ENCODE assay signal across 8 cellular contexts in genomic region chr1:165597883-165598675, GRCh38. TPM values are rescaled to one million over a fixed set of nuclear protein-coding genes. Genes with fewer than 3 reads are reported as not detected.
DNase-seq lines count a peak whose midpoint lies in the region; ATAC-seq and TF ChIP-seq lines count a peak whose summit lies in the region.

No MANE protein-coding gene starts in this region.

- H3K4me3 ChIP-seq in LNCaP clone FGC (ENCODE audit: low read depth, low read length) = peak overlapping the region; percentile 53

- peaks cover 24% of the 10 kb centered on the region for H3K27me3 Mint-ChIP-seq in nephron (ENCODE audit: low read depth)

- DNase-seq in EH (ENCODE audit: low read depth) (peak; percentile 98), H4 (ENCODE audit: low spot score) (peak; percentile 96), LNCaP clone FGC (ENCODE audit: low read depth) (peak; percentile 65), RPMI8226 (peak; percentile 90), fibroblast of the conjunctiva (ENCODE audit: low read depth) (peak; percentile 92)
- peak; percentile 97 for DNase-seq in activated effector memory CD4-positive, alpha-beta T cell treated with anti-CD3 and anti-CD28 coated beads, Interleukin-2, amount 50 U/mL, for 16 hours
- peak; percentile 95 for DNase-seq in stimulated activated naive CD8-positive, alpha-beta T cell treated with anti-CD3 and anti-CD28 coated beads, Interleukin-15, Interleukin-2, amounts not matched to agents 100 U/mL and 50 U/mL, for 24 hours

- H3K4me3 Mint-ChIP-seq in nephron = peak overlapping the region; percentile 88 to 89 (median 88)

- peaks cover 18% of the 10 kb centered on the region for H3K4me1 Mint-ChIP-seq in nephron

- TF ChIP-seq CTCF in LNCaP clone FGC (IDR thresholded peaks at IDR 0.05; ENCODE audit: control insufficient read depth, extremely low read depth, insufficient read depth) = no peak
- no peak for TF ChIP-seq CTCF in nephron (IDR thresholded peaks at IDR 0.05; ENCODE audit: unreplicated experiment in 3 of 3)

- peak; percentile 99 for ATAC-seq in stimulated activated naive CD8-positive, alpha-beta T cell treated with anti-CD3 and anti-CD28 coated beads, Interleukin-15, Interleukin-2, amounts not matched to agents 100 U/mL and 50 U/mL, for 24 hours

- H3K36me3 Mint-ChIP-seq in nephron (ENCODE audit: low read depth) = no peaks in the 10 kb centered on the region

- H3K27ac Mint-ChIP-seq in nephron = peak overlapping the region; percentile 73 to 87 (median 84)

- no peaks in the 10 kb centered on the region for H3K9me3 Mint-ChIP-seq in nephron

RNA-seq across cellular contexts. Expression of gene MGST3, which starts 33.0 kb away (rescaled TPM):
- 128 and 140 TPM in 2 replicates for total RNA-seq in H4 (2014; rRNA removed; shearing (Covaris generic))

RNA-seq across cellular contexts. Expression of gene LRRC52, which starts 54.3 kb away (rescaled TPM):
- not detected in 2 replicates for total RNA-seq in H4 (2014; rRNA removed; shearing (Covaris generic))

Comparison
In these comparisons a context has a peak if more than half of its experiments do, and no peak if none do; other contexts are left out.
1. Peak in every context shown above with its lines: DNase-seq, ATAC-seq and H3K4me3 ChIP-seq.